In genomic region chr3:53250453-53250852, GRCh38 we compare ENCODE assay signal across 1 cellular context.
TF ChIP-seq lines count a peak whose summit lies in the region.

No MANE protein-coding gene starts in this region.

TF ChIP-seq in HepG2, 621 proteins besides CTCF, POLR2A, EP300 and RAD21:
- TF ChIP-seq RFXANK (CRISPR knock-in tag; IDR thresholded peaks at IDR 0.05) (no peak), ETV5 (CRISPR knock-in tag; IDR thresholded peaks at IDR 0.05; ENCODE audit: borderline replicate concordance) (no peak), TSC22D2 (CRISPR knock-in tag; IDR thresholded peaks at IDR 0.05; ENCODE audit: borderline replicate concordance) (no peak), ZNF652 (CRISPR knock-in tag; IDR thresholded peaks at IDR 0.05; ENCODE audit: borderline replicate concordance, low read depth) (no peak), ZNF557 (CRISPR knock-in tag; IDR thresholded peaks at IDR 0.05) (no peak), TBX3 (IDR thresholded peaks at IDR 0.05; ENCODE audit: borderline replicate concordance) (no peak), ZNF639 (CRISPR knock-in tag; conservative IDR thresholded peaks at IDR 0.05) (no peak), SOX13 (IDR thresholded peaks at IDR 0.05) (no peak), SOX13 (CRISPR knock-in tag; conservative IDR thresholded peaks at IDR 0.05 in 1 of 2, IDR thresholded peaks at IDR 0.05 in 1 of 2) (no peak), ZNF264 (CRISPR knock-in tag; IDR thresholded peaks at IDR 0.05) (no peak)
- TF ChIP-seq, protein P1, sequence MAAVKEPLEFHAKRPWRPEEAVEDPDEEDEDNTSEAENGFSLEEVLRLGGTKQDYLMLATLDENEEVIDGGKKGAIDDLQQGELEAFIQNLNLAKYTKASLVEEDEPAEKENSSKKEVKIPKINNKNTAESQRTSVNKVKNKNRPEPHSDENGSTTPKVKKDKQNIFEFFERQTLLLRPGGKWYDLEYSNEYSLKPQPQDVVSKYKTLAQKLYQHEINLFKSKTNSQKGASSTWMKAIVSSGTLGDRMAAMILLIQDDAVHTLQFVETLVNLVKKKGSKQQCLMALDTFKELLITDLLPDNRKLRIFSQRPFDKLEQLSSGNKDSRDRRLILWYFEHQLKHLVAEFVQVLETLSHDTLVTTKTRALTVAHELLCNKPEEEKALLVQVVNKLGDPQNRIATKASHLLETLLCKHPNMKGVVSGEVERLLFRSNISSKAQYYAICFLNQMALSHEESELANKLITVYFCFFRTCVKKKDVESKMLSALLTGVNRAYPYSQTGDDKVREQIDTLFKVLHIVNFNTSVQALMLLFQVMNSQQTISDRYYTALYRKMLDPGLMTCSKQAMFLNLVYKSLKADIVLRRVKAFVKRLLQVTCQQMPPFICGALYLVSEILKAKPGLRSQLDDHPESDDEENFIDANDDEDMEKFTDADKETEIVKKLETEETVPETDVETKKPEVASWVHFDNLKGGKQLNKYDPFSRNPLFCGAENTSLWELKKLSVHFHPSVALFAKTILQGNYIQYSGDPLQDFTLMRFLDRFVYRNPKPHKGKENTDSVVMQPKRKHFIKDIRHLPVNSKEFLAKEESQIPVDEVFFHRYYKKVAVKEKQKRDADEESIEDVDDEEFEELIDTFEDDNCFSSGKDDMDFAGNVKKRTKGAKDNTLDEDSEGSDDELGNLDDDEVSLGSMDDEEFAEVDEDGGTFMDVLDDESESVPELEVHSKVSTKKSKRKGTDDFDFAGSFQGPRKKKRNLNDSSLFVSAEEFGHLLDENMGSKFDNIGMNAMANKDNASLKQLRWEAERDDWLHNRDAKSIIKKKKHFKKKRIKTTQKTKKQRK (IDR thresholded peaks at IDR 0.05; ENCODE audit: low read length), result no peak
- TF ChIP-seq, protein P2, sequence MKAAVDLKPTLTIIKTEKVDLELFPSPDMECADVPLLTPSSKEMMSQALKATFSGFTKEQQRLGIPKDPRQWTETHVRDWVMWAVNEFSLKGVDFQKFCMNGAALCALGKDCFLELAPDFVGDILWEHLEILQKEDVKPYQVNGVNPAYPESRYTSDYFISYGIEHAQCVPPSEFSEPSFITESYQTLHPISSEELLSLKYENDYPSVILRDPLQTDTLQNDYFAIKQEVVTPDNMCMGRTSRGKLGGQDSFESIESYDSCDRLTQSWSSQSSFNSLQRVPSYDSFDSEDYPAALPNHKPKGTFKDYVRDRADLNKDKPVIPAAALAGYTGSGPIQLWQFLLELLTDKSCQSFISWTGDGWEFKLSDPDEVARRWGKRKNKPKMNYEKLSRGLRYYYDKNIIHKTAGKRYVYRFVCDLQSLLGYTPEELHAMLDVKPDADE (CRISPR knock-in tag; IDR thresholded peaks at IDR 0.05), result no peak
- TF ChIP-seq, protein P3, sequence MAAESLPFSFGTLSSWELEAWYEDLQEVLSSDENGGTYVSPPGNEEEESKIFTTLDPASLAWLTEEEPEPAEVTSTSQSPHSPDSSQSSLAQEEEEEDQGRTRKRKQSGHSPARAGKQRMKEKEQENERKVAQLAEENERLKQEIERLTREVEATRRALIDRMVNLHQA (CRISPR knock-in tag; IDR thresholded peaks at IDR 0.05), result no peak
- TF ChIP-seq, protein P4, sequence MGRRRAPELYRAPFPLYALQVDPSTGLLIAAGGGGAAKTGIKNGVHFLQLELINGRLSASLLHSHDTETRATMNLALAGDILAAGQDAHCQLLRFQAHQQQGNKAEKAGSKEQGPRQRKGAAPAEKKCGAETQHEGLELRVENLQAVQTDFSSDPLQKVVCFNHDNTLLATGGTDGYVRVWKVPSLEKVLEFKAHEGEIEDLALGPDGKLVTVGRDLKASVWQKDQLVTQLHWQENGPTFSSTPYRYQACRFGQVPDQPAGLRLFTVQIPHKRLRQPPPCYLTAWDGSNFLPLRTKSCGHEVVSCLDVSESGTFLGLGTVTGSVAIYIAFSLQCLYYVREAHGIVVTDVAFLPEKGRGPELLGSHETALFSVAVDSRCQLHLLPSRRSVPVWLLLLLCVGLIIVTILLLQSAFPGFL (CRISPR knock-in tag; IDR thresholded peaks at IDR 0.05), result no peak
